28 cellular contexts compared by ENCODE assay signal in genomic region chr9:2354856-2355255, GRCh38.
"Had no signal": no experiment of that assay in that cellular context is flagged by ENCODE, and none has a peak within 500 bp of the region (broad histone marks: within the 10 kb centered on the region; RNA-seq: fewer than 3 reads in every experiment).

No MANE protein-coding gene starts in this region.

- H3K4me1 Mint-ChIP-seq: central memory CD8-positive, alpha-beta T cell; naive thymus-derived CD8-positive, alpha-beta T cell; stimulated activated effector memory CD8-positive, alpha-beta T cell treated with anti-CD3 and anti-CD28 coated beads, Interleukin-12 subunit alpha, Interleukin-12 subunit beta, amount 100 ng/mL, for 72 hours had no signal

- H3K27ac ChIP-seq: colonic mucosa, epithelial cell of prostate, esophagus squamous epithelium, heart right ventricle, left lung, neutrophil, prostate gland, right atrium auricular region, stomach, thyroid gland had no signal

- H3K9me3 ChIP-seq: colonic mucosa, esophagus squamous epithelium, left lung, neutrophil, prostate gland, right atrium auricular region, stomach, thyroid gland had no signal

- ATAC-seq: heart right ventricle; left cardiac atrium; left lung; naive thymus-derived CD8-positive, alpha-beta T cell; stimulated activated effector memory CD8-positive, alpha-beta T cell treated with anti-CD3 and anti-CD28 coated beads, Interleukin-12 subunit alpha, Interleukin-12 subunit beta, amount 100 ng/mL, for 72 hours had no signal

- H3K4me1 ChIP-seq: colonic mucosa, heart right ventricle, left lung, prostate gland, right atrium auricular region, stomach, thyroid gland had no signal

- H3K4me3 Mint-ChIP-seq: central memory CD8-positive, alpha-beta T cell; dendritic cell treated with granulocyte-macrophage colony-stimulating factor and Interleukin-4, amounts not matched to agents 40 ng/mL and 50 ng/mL, for 4 days; endodermal cell; naive thymus-derived CD8-positive, alpha-beta T cell; neural crest cell; stimulated activated effector memory CD8-positive, alpha-beta T cell treated with anti-CD3 and anti-CD28 coated beads, Interleukin-12 subunit alpha, Interleukin-12 subunit beta, amount 100 ng/mL, for 72 hours had no signal

- H3K9me3 Mint-ChIP-seq: central memory CD8-positive, alpha-beta T cell; dendritic cell treated with granulocyte-macrophage colony-stimulating factor and Interleukin-4, amounts not matched to agents 40 ng/mL and 50 ng/mL, for 4 days; endodermal cell; stimulated activated effector memory CD8-positive, alpha-beta T cell treated with anti-CD3 and anti-CD28 coated beads, Interleukin-12 subunit alpha, Interleukin-12 subunit beta, amount 100 ng/mL, for 72 hours had no signal

- H3K36me3 Mint-ChIP-seq: naive thymus-derived CD8-positive, alpha-beta T cell; stimulated activated effector memory CD8-positive, alpha-beta T cell treated with anti-CD3 and anti-CD28 coated beads, Interleukin-12 subunit alpha, Interleukin-12 subunit beta, amount 100 ng/mL, for 72 hours had no signal

- H3K27ac Mint-ChIP-seq: dendritic cell treated with granulocyte-macrophage colony-stimulating factor and Interleukin-4, amounts not matched to agents 40 ng/mL and 50 ng/mL, for 4 days; endodermal cell; naive thymus-derived CD8-positive, alpha-beta T cell; stimulated activated effector memory CD8-positive, alpha-beta T cell treated with anti-CD3 and anti-CD28 coated beads, Interleukin-12 subunit alpha, Interleukin-12 subunit beta, amount 100 ng/mL, for 72 hours had no signal

- H3K4me3 ChIP-seq: colonic mucosa, esophagus squamous epithelium, heart right ventricle, left lung, prostate gland, right atrium auricular region, smooth muscle cell, stomach, thyroid gland had no signal

- H3K27me3 ChIP-seq: colonic mucosa, esophagus squamous epithelium, heart right ventricle, left lung, neutrophil, right atrium auricular region, stomach, thyroid gland had no signal

- DNase-seq: colonic mucosa; effector CD8-positive, alpha-beta T cell; endodermal cell; esophagus squamous epithelium; foreskin melanocyte; glutamatergic neuron; heart right ventricle; hypothalamus; left cardiac atrium; mesendoderm; naive thymus-derived CD8-positive, alpha-beta T cell; stimulated activated CD4-positive, alpha-beta T cell treated with anti-CD3 and anti-CD28 coated beads, Interleukin-12 subunit alpha, Interleukin-12 subunit beta, amount 100 ng/mL, for 4 hours; stimulated activated CD4-positive, alpha-beta T cell treated with anti-CD3 and anti-CD28 coated beads, Interleukin-1b, Interleukin-23, amount 100 ng/mL, for 48 hours; stimulated activated CD4-positive, alpha-beta T cell treated with anti-CD3 and anti-CD28 coated beads, Interleukin-4, amount 100 ng/mL, for 1 hour; stimulated activated naive CD4-positive, alpha-beta T cell treated with Interleukin-2 at 50 U/mL for 16 hours; stomach; thyroid gland; trophoblast cell had no signal

- H3K4me2 ChIP-seq: smooth muscle cell had no signal

- H3K36me3 ChIP-seq: colonic mucosa, esophagus squamous epithelium, heart right ventricle, left lung, neutrophil, prostate gland, right atrium auricular region, stomach, thyroid gland had no signal
